1 cellular context compared by ENCODE assay signal in the genomic region with DNA sequence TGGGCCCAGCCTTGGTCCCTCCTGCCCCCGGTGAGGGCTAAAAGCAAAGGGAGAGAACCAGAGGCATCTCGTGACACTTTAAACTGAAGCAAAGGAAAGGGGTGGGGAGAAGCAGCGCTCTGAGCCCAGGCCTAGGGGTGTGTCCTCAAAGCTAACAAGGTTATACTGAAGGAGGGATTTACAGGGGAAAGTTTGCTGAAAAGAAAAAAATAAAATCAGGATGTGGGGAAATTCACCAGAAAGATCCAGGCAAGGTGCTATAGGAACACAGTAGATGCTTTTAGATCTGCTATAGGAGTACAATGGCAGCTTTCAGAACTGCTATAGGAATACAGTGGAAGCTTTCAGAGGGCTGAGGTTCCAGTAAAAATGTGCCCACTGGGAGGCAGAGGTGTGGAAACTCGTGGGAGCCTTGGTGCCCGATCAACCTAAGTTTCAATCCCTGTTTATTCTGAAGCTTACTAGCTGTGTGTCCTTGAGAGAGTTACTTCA.
TF ChIP-seq lines count a peak whose summit lies in the region.

Gene COL9A1, minus strand, starts transcription at position 51 of the 492 bp plus-strand sequence. CDS start 160 bp downstream, outside the sequence.

TF ChIP-seq in GM23338, 12 proteins besides CTCF, POLR2A, EP300 and RAD21 (continued from another document):
- TF ChIP-seq ETS1 (IDR thresholded peaks at IDR 0.05), result no peak
- no peak for TF ChIP-seq EZH2 (IDR thresholded peaks at IDR 0.05; ENCODE audit: low read depth, unreplicated experiment)
